ENCODE assay signal across 8 cellular contexts in the genomic region with DNA sequence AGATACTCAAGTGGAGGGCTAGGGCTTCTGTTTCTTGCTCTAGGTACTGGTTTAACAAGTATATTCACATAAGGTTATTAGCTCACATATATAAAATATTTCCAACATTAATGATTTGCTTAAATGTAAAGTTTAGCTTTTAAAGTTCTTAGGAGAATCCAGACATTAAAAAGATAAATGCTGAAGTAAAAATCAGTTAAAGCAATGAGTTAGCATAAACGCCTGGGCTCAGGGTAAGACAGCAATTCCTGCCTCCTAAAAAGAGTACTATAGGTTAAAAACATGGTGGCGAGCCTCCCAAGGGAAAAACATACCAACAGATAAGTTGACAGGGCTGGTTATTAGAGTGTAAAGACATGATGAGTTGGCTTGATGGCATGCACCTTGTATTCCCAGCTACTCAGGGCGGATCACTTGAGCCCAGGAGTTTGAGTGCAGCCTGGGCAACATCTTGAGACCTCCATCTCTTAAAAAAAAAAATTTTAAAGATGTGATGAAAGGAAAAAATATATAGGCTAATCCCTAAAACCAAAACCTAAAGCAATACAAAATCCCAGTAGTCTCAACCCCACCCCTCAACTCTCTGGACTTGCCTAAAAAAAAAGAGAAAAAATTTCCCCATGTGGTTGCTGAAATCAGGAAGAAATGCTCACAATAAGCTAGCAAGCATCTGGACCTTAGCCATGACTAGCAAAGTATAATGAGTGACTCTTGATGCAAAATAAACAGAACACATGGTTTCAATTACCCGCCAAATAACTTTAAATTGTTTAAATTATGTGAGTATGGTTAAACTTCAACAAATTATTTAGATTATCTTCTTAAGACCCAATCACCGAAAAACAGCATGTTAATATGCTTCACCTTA. TPM values are rescaled to one million over a fixed set of nuclear protein-coding genes. Genes with fewer than 3 reads are reported as not detected.
DNase-seq lines count a peak whose midpoint lies in the region; ATAC-seq and TF ChIP-seq lines count a peak whose summit lies in the region.

No MANE protein-coding gene starts in this region.

- H3K4me3 ChIP-seq in right atrium auricular region (no peak overlapping the region), gastroesophageal sphincter (peak overlapping the region in 1 of 2 donors; percentile 9)

- H3K4me1 Mint-ChIP-seq in type B pancreatic cell (ENCODE audit: unreplicated experiment) = peaks cover 19% of the 10 kb centered on the region

- TF ChIP-seq EP300 in gastroesophageal sphincter (IDR thresholded peaks at IDR 0.05) = no peak

- H3K9me3 Mint-ChIP-seq in type B pancreatic cell = no peaks in the 10 kb centered on the region

- ATAC-seq in left cardiac atrium = no peak
- ATAC-seq in gastroesophageal sphincter = no peak
- no peak for ATAC-seq in HG02970 (IDR thresholded peaks at IDR 0.05; ENCODE audit: low FRiP score, unreplicated experiment)

- WGBS in gastroesophageal sphincter (ENCODE audit: low coverage in 1 of 2), 2 donors = 54 to 64% methylated on average over 5 of the region's 5 CpGs

- H3K36me3 Mint-ChIP-seq in type B pancreatic cell = peaks cover 46% of the 10 kb centered on the region

- DNase-seq in right atrium auricular region (ENCODE audit: low spot score) (peak; percentile 30), left cardiac atrium (no peak), type B pancreatic cell (ENCODE audit: extremely low spot score, unreplicated experiment) (no peak), GF-D8 (lab: John Stamatoyannopoulos, UW) (no peak), Kasumi-1 (lab: John Stamatoyannopoulos, UW) (no peak)

- intact Hi-C loops in left cardiac atrium (cut with DNase I) = loop anchor here in 1 of 2 donors (5.0 kb wide), 1 partner anchor 62 kb away; no protein-coding TSS in a partner anchor

- peak overlapping the region in 1 of 2 donors; percentile 1 for H3K27ac ChIP-seq in right atrium auricular region
- H3K27ac ChIP-seq in VCaP = peak overlapping the region; percentile 100
- H3K27ac ChIP-seq in gastroesophageal sphincter = peak overlapping the region in 3 of 4 donors; percentile 55 to 100 (median 100)

- H3K9me3 ChIP-seq in right atrium auricular region (no peaks in the 10 kb centered on the region), gastroesophageal sphincter (no peaks in the 10 kb centered on the region)

- H3K27ac Mint-ChIP-seq in type B pancreatic cell = peak overlapping the region; percentile 84

- TF ChIP-seq POLR2A in gastroesophageal sphincter (IDR thresholded peaks at IDR 0.05) = no peak

- H3K27me3 ChIP-seq in right atrium auricular region = no peaks in the 10 kb centered on the region
- no peaks in the 10 kb centered on the region for H3K27me3 ChIP-seq in gastroesophageal sphincter

- peaks cover 0 to 57% of the 10 kb centered on the region in 2 donors for H3K4me1 ChIP-seq in right atrium auricular region
- H3K4me1 ChIP-seq in gastroesophageal sphincter = peaks cover 12 to 73% (median 30%) of the 10 kb centered on the region in 3 donors

- H3K36me3 ChIP-seq in right atrium auricular region = peaks cover 23% of the 10 kb centered on the region
- H3K36me3 ChIP-seq in gastroesophageal sphincter = peaks cover 0 to 36% of the 10 kb centered on the region in 2 donors

- H3K27me3 Mint-ChIP-seq in type B pancreatic cell = no peaks in the 10 kb centered on the region

- no peak for TF ChIP-seq CTCF in right atrium auricular region (IDR thresholded peaks at IDR 0.05)
- TF ChIP-seq CTCF in VCaP (conservative IDR thresholded peaks at IDR 0.05) = no peak
- TF ChIP-seq CTCF in gastroesophageal sphincter (IDR thresholded peaks at IDR 0.05) = no peak
- no peak for TF ChIP-seq CTCF in type B pancreatic cell (conservative IDR thresholded peaks at IDR 0.05)

- peak overlapping the region; percentile 60 for H3K4me3 Mint-ChIP-seq in type B pancreatic cell

RNA-seq across cellular contexts. Expression of a gene that starts 3.6 kb away (rescaled TPM):
- total RNA-seq in right atrium auricular region (10 to 100 TPM; 60.6 to 63.7 TPM), left cardiac atrium (10 to 100 TPM; 48.0 to 72.2 TPM), gastroesophageal sphincter (100 to 1,000 TPM; 144 to 277 (median 203) TPM), type B pancreatic cell (ENCODE audit: low replicate concordance) (72.9 and 102 TPM in 2 replicates)
